Comparison of ENCODE assay signal across 8 cellular contexts in the genomic region with DNA sequence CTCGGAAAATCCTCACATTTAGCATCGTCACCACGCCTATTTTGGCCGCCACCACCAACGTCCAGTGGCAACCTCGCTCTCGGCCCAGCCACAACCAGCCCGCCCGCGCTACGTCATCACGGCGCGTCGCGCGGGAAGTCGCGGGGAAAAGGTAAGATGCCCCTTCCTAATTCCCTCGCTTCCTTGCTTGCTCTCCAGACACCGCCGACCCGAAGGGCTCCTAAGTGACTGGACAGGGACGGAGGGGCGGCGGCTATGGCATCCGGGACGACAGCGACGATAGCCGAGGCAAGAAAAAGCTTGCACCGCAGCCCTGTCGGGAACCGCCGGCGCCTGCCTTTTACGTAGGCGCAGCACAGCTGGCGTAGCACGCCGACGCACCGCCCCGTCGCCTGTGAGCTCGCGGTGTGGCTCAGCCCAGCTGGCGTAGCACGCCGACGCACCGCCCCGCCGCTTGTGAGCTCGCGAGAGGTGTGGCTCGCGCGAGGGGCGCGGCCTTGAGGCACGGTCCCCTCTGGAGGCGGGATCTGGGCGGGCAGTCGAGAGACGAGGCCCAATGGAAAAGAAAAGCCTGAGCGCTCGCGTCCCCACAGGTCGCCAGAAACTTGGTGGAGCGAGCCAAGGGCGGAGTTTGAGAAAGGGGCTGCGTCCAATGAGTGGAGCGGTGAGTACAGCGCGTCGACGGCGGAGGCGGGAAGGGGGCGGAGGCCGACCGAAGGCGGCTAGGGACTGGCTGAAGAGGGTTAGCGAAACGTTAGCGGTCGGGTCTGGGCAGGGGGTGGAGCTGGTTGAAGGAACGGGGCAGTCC.
A peak's percentile ranks its signal among the peaks of the same experiment; 100 is the strongest.
DNase-seq lines count a peak whose midpoint lies in the region; ATAC-seq lines count a peak whose summit lies in the region.

Gene HDAC6, plus strand, starts transcription at position 787 of the 808 bp plus-strand sequence. CDS start 626 bp downstream, outside the sequence.

- H3K4me2 ChIP-seq in BLaER1, result peak within 1 kb of the TSS; percentile 80

- H3K36me3 ChIP-seq in BLaER1, result peaks cover 20% of the 10 kb centered on the region

- ATAC-seq in GM19328 (IDR thresholded peaks at IDR 0.05; ENCODE audit: unreplicated experiment) (peak; percentile 81), HG03520 (IDR thresholded peaks at IDR 0.05; ENCODE audit: unreplicated experiment) (peak; percentile 79)

- H4K20me1 ChIP-seq in BLaER1, result 0 out of 2 replicates have a peak, but pooled peaks cover 10% of the 10 kb centered on the region

- H3K4me1 ChIP-seq in BLaER1, result peaks cover 15% of the 10 kb centered on the region

- peak within 1 kb of the TSS; percentile 83 for H3K9ac ChIP-seq in BLaER1

- H3K4me3 ChIP-seq in BLaER1, result peak within 1 kb of the TSS; percentile 71

- DNase-seq in NCI-H69 (lab: John Stamatoyannopoulos, UW), result peak; percentile 99
- DNase-seq in activated CD4-positive, alpha-beta T cell treated with anti-CD3 and anti-CD28 coated beads, Interleukin-2, amount 50 U/mL, for 1 hour, result peak; percentile 91
- DNase-seq in cortex of kidney (lab: John Stamatoyannopoulos, UW), result peak; percentile 49
- peak; percentile 99 for DNase-seq in left kidney (ENCODE audit: low read depth, low spot score)
- DNase-seq in stimulated activated CD4-positive, alpha-beta T cell treated with anti-CD3 and anti-CD28 coated beads, Interleukin-2, amount 100 ng/mL, for 24 hours, result peak; percentile 91 to 92

- H3K9me3 ChIP-seq in BLaER1, result peaks cover 7% of the 10 kb centered on the region; the same call in 1 of the 2 replicates

- peak within 1 kb of the TSS; percentile 88 for H3K27ac ChIP-seq in BLaER1

- peaks cover 53% of the 10 kb centered on the region for H3K27me3 ChIP-seq in BLaER1

Comparison
In these comparisons a context has a peak if more than half of its experiments do, and no peak if none do; other contexts are left out.
1. Peak in every context shown above with its lines: DNase-seq, ATAC-seq, H3K4me3 ChIP-seq and H3K27ac ChIP-seq.
2. DNase-seq: peak in every context shown above with its lines; median percentile 99 in NCI-H69; 99 in left kidney; 92 in stimulated activated CD4-positive, alpha-beta T cell treated with anti-CD3 and anti-CD28 coated beads, Interleukin-2, amount 100 ng/mL, for 24 hours; 91 in activated CD4-positive, alpha-beta T cell treated with anti-CD3 and anti-CD28 coated beads, Interleukin-2, amount 50 U/mL, for 1 hour; 49 in cortex of kidney.